ENCODE assay signal across 8 cellular contexts in the genomic region with DNA sequence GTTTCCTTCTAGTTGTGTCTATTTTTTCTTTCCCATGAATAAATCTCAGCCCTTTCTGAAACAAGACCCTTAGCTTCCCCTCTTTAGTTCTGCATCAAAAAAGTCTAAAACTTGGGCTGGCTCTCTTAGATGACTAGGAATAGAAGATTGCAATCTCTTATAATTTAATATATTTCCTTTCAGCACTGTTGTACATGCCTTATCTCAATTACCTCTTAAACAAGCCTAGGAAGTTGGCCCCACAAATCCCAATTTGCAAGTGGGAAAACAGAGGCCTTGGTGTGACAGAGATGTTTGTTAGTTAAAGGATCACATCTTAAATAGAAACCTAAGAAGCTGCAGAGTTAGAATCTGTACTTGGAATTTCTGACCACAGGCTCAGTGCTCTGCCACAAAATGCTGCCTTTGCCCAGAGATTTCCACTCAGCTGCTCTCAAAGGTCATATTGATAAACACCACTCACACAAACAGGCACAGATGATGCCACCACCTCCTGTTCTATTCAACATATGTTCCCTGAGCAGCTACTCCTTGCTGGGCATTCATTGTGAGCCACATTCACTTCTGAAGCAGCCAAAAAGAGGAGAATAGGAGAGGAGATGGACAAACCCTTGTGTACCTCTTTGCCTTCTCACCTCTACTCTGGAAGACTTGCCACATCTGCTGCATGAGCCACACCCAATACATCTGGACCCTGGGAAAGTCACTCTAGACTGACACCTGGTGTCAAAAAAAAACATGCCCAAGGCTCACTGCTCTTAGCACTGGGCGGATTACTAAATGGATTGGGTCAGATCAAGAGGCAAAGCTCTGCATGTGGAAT. TPM values are rescaled to one million over a fixed set of nuclear protein-coding genes. Genes with fewer than 3 reads are reported as not detected.
DNase-seq lines count a peak whose midpoint lies in the region; ATAC-seq and TF ChIP-seq lines count a peak whose summit lies in the region.

No MANE protein-coding gene starts in this region.

- H3K4me1 Mint-ChIP-seq in activated CD4-positive, alpha-beta T cell treated with anti-CD3 and anti-CD28 coated beads for 36 hours: no peaks in the 10 kb centered on the region

- no peak overlapping the region for H3K27ac Mint-ChIP-seq in activated CD4-positive, alpha-beta T cell treated with anti-CD3 and anti-CD28 coated beads for 36 hours

- intact Hi-C loops in activated CD4-positive, alpha-beta T cell treated with anti-CD3 and anti-CD28 coated beads for 36 hours (cut with DNase I, micrococcal nuclease): loop anchor here in 1 of 2 experiments (1.0 to 10.0 kb wide), 2 partner anchors 185 to 608 kb away; no protein-coding TSS in a partner anchor
- intact Hi-C loops in left colon (cut with DNase I, micrococcal nuclease): loop anchor here in 1 of 2 donors (10.0 kb wide), 1 partner anchor 595 kb away; no protein-coding TSS in a partner anchor

- no peaks in the 10 kb centered on the region for H3K27me3 ChIP-seq in WERI-Rb-1 (ENCODE audit: insufficient read depth, low read depth, severe bottlenecking)

- no peaks in the 10 kb centered on the region; the same call in 1 of the 2 replicates for H3K36me3 ChIP-seq in WERI-Rb-1

- peaks cover 8% of the 10 kb centered on the region for H3K9me3 ChIP-seq in WERI-Rb-1 (ENCODE audit: severe bottlenecking)

- no peak overlapping the region for H3K4me3 ChIP-seq in WERI-Rb-1 (ENCODE audit: low read depth, low read length)

- H3K36me3 Mint-ChIP-seq in activated CD4-positive, alpha-beta T cell treated with anti-CD3 and anti-CD28 coated beads for 36 hours (ENCODE audit: low read depth): no peaks in the 10 kb centered on the region

- H3K9me3 Mint-ChIP-seq in activated CD4-positive, alpha-beta T cell treated with anti-CD3 and anti-CD28 coated beads for 36 hours (ENCODE audit: low read depth): no peaks in the 10 kb centered on the region

- H3K27ac ChIP-seq in WERI-Rb-1: no peak overlapping the region

- POLR2A ChIA-PET in activated CD4-positive, alpha-beta T cell treated with anti-CD3 and anti-CD28 coated beads for 36 hours (lab: Charles Lee): no interaction called here

- peak; percentile 73 for TF ChIP-seq CTCF in WERI-Rb-1 (IDR thresholded peaks at IDR 0.05; ENCODE audit: low read depth, low read length)

- ATAC-seq in activated CD4-positive, alpha-beta T cell treated with anti-CD3 and anti-CD28 coated beads for 36 hours: peak; percentile 61
- ATAC-seq in left colon (peak; percentile 90), HG02870 (IDR thresholded peaks at IDR 0.05; ENCODE audit: unreplicated experiment) (no peak), GM21360 (IDR thresholded peaks at IDR 0.05; ENCODE audit: unreplicated experiment) (no peak)

- CTCF ChIA-PET in activated CD4-positive, alpha-beta T cell treated with anti-CD3 and anti-CD28 coated beads for 36 hours (lab: Charles Lee): interaction anchor here (0.8 to 1.4 kb wide), 9 partner anchors 8 to 496 kb away, joined by 3 to 5 read pairs (median 3); no protein-coding TSS in a partner anchor

- peak; percentile 14 for DNase-seq in activated CD4-positive, alpha-beta T cell treated with anti-CD3 and anti-CD28 coated beads for 36 hours
- DNase-seq in activated CD4-positive, alpha-beta T cell treated with anti-CD3 and anti-CD28 coated beads for 4 hours: no peak
- DNase-seq in LoVo (ENCODE audit: low spot score) (peak; percentile 41), WERI-Rb-1 (peak; percentile 48), left colon (no peak)
- DNase-seq in activated CD8-positive, alpha-beta memory T cell treated with anti-CD3 and anti-CD28 coated beads for 24 hours: no peak

- peaks cover 7% of the 10 kb centered on the region for H3K27me3 Mint-ChIP-seq in activated CD4-positive, alpha-beta T cell treated with anti-CD3 and anti-CD28 coated beads for 36 hours

- H3K4me3 Mint-ChIP-seq in activated CD4-positive, alpha-beta T cell treated with anti-CD3 and anti-CD28 coated beads for 36 hours: no peak overlapping the region

RNA-seq across cellular contexts. Expression of gene CCDC182, which starts 5.5 kb away (rescaled TPM):
- not detected for total RNA-seq in activated CD4-positive, alpha-beta T cell treated with anti-CD3 and anti-CD28 coated beads for 36 hours
- not detected for total RNA-seq in left colon

Comparison
In these comparisons a context has a peak if more than half of its experiments do, and no peak if none do; other contexts are left out.
1. DNase-seq: peak in activated CD4-positive, alpha-beta T cell treated with anti-CD3 and anti-CD28 coated beads for 36 hours (single experiment), LoVo (single experiment) and WERI-Rb-1 (single experiment); none in activated CD4-positive, alpha-beta T cell treated with anti-CD3 and anti-CD28 coated beads for 4 hours (0 of 2), left colon (0 of 2) and activated CD8-positive, alpha-beta memory T cell treated with anti-CD3 and anti-CD28 coated beads for 24 hours (single experiment).
2. ATAC-seq: peak in activated CD4-positive, alpha-beta T cell treated with anti-CD3 and anti-CD28 coated beads for 36 hours (single experiment) and left colon (single experiment); none in HG02870 (single experiment) and GM21360 (single experiment).